1 cellular context compared by ENCODE assay signal in the genomic region with DNA sequence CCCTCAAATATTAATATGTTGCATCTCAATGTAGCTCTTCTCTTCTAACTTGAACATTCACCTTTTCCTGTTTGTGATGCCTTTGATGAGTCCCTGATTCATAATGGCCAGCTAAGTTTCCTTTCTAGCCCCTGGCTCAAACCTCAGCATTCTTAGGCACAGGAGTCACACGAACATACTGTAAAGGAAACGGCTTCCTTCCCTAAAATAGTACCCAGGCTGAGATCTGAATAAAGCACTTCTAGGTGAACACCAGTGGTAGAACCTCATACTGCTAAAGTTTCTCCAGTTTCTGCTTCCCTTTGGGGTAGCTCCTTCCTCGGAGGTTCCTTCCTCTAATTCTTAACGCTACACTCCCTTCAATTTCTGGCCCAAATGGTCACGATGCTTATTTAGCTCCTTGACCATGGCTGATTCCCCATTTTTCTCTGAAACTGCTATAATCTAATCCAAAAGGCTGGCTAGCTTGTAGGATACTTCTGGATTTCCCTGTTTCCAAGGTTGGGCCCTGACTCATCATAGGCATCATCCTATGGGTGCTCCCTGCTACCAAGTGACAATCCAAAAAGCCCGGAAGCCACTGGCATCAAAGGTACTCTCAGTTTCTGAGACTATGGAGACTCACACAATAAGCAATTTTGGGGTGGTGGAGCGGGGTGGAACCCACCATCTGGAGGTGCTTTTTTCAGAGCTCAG.
TF ChIP-seq lines count a peak whose summit lies in the region.

No MANE protein-coding gene starts in this region.

TF ChIP-seq in GM23338, 12 proteins besides CTCF, POLR2A, EP300 and RAD21 (continued from another document):
- TF ChIP-seq, protein P1, sequence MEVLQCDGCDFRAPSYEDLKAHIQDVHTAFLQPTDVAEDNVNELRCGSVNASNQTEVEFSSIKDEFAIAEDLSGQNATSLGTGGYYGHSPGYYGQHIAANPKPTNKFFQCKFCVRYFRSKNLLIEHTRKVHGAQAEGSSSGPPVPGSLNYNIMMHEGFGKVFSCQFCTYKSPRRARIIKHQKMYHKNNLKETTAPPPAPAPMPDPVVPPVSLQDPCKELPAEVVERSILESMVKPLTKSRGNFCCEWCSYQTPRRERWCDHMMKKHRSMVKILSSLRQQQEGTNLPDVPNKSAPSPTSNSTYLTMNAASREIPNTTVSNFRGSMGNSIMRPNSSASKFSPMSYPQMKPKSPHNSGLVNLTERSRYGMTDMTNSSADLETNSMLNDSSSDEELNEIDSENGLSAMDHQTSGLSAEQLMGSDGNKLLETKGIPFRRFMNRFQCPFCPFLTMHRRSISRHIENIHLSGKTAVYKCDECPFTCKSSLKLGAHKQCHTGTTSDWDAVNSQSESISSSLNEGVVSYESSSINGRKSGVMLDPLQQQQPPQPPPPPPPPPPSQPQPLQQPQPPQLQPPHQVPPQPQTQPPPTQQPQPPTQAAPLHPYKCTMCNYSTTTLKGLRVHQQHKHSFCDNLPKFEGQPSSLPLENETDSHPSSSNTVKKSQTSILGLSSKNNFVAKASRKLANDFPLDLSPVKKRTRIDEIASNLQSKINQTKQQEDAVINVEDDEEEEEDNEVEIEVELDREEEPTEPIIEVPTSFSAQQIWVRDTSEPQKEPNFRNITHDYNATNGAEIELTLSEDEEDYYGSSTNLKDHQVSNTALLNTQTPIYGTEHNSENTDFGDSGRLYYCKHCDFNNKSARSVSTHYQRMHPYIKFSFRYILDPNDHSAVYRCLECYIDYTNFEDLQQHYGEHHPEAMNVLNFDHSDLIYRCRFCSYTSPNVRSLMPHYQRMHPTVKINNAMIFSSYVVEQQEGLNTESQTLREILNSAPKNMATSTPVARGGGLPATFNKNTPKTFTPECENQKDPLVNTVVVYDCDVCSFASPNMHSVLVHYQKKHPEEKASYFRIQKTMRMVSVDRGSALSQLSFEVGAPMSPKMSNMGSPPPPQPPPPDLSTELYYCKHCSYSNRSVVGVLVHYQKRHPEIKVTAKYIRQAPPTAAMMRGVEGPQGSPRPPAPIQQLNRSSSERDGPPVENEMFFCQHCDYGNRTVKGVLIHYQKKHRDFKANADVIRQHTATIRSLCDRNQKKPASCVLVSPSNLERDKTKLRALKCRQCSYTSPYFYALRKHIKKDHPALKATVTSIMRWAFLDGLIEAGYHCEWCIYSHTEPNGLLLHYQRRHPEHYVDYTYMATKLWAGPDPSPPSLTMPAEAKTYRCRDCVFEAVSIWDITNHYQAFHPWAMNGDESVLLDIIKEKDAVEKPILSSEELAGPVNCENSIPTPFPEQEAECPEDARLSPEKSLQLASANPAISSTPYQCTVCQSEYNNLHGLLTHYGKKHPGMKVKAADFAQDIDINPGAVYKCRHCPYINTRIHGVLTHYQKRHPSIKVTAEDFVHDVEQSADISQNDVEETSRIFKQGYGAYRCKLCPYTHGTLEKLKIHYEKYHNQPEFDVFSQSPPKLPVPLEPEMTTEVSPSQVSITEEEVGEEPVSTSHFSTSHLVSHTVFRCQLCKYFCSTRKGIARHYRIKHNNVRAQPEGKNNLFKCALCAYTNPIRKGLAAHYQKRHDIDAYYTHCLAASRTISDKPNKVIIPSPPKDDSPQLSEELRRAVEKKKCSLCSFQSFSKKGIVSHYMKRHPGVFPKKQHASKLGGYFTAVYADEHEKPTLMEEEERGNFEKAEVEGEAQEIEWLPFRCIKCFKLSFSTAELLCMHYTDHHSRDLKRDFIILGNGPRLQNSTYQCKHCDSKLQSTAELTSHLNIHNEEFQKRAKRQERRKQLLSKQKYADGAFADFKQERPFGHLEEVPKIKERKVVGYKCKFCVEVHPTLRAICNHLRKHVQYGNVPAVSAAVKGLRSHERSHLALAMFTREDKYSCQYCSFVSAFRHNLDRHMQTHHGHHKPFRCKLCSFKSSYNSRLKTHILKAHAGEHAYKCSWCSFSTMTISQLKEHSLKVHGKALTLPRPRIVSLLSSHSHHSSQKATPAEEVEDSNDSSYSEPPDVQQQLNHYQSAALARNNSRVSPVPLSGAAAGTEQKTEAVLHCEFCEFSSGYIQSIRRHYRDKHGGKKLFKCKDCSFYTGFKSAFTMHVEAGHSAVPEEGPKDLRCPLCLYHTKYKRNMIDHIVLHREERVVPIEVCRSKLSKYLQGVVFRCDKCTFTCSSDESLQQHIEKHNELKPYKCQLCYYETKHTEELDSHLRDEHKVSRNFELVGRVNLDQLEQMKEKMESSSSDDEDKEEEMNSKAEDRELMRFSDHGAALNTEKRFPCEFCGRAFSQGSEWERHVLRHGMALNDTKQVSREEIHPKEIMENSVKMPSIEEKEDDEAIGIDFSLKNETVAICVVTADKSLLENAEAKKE (CRISPR knock-in tag; IDR thresholded peaks at IDR 0.05): no peak
- no peak for TF ChIP-seq NANOG (IDR thresholded peaks at IDR 0.05; ENCODE audit: borderline replicate concordance)
- TF ChIP-seq EZH2phosphoT487 (IDR thresholded peaks at IDR 0.05; ENCODE audit: unreplicated experiment): no peak
- TF ChIP-seq STAT1 (IDR thresholded peaks at IDR 0.05; ENCODE audit: unreplicated experiment): no peak
- no peak for TF ChIP-seq ZNF114 (CRISPR knock-in tag; IDR thresholded peaks at IDR 0.05)
- no peak for TF ChIP-seq ZNF331 (CRISPR knock-in tag; IDR thresholded peaks at IDR 0.05; ENCODE audit: low read depth)
